In genomic region chrX:151396827-151397740, GRCh38 we compare ENCODE assay signal across 8 cellular contexts. TPM values are rescaled to one million over a fixed set of nuclear protein-coding genes. Genes with fewer than 3 reads are reported as not detected.
DNase-seq lines count a peak whose midpoint lies in the region; ATAC-seq and TF ChIP-seq lines count a peak whose summit lies in the region.

Gene VMA21, plus strand, starts transcription at chrX:151397206. Its CDS starts 103 bp downstream, at chrX:151397309.

- H3K4me3 Mint-ChIP-seq in brain, result peak within 1 kb of the TSS; percentile 88 to 93 (median 90)

- no peaks in the 10 kb centered on the region for H3K36me3 Mint-ChIP-seq in brain

- DNase-seq in SIG-M5 treated with dmso at 0.1 percent for 504 hours (lab: John Stamatoyannopoulos, UW; ENCODE audit: unreplicated experiment) (peak; percentile 61), SIG-M5 (lab: John Stamatoyannopoulos, UW) (no peak), NCI-H2029 treated with DMSO at 0.1 percent for 48 hours (lab: John Stamatoyannopoulos, UW) (peak; percentile 27), UCSD-AML1 (lab: John Stamatoyannopoulos, UW; ENCODE audit: unreplicated experiment) (peak; percentile 83)

- H3K27ac Mint-ChIP-seq in brain, result peak within 1 kb of the TSS; percentile 93 to 98 (median 95)

- ATAC-seq in HG03025 (IDR thresholded peaks at IDR 0.05; ENCODE audit: low FRiP score, unreplicated experiment), result peak; percentile 82

- no peak for TF ChIP-seq CTCF in brain (conservative IDR thresholded peaks at IDR 0.05)

- H3K4me1 ChIP-seq in iPS-18a (ENCODE audit: control insufficient read depth, low read depth, low read length) (peaks cover 10% of the 10 kb centered on the region), skeletal muscle satellite cell (ENCODE audit: control insufficient read depth, insufficient read depth, low read length) (peaks cover 2% of the 10 kb centered on the region)

- peak within 1 kb of the TSS; percentile 66 for H3K9ac ChIP-seq in iPS-18a (ENCODE audit: low read length)
- H3K9ac ChIP-seq in skeletal muscle satellite cell (ENCODE audit: low read depth, low read length), result peak within 1 kb of the TSS; percentile 95

- H3K27me3 ChIP-seq in iPS-18a (ENCODE audit: control insufficient read depth, insufficient read depth, low read length), result no peaks in the 10 kb centered on the region
- no peaks in the 10 kb centered on the region for H3K27me3 ChIP-seq in skeletal muscle satellite cell (ENCODE audit: control insufficient read depth, insufficient read depth, low read length)

- peaks cover 73% of the 10 kb centered on the region for H3K4me1 Mint-ChIP-seq in brain

- H3K27ac ChIP-seq in iPS-18a (ENCODE audit: low read length), result peak within 1 kb of the TSS; percentile 30

- peaks cover 9% of the 10 kb centered on the region for H3K9me3 ChIP-seq in iPS-18a (ENCODE audit: control insufficient read depth, low read depth, low read length)
- no peaks in the 10 kb centered on the region for H3K9me3 ChIP-seq in skeletal muscle satellite cell (replicated peaks; ENCODE audit: low read length)

- peaks cover 6% of the 10 kb centered on the region for H3K27me3 Mint-ChIP-seq in brain

- H3K36me3 ChIP-seq in iPS-18a (ENCODE audit: control insufficient read depth, low read depth, low read length), result no peaks in the 10 kb centered on the region
- H3K36me3 ChIP-seq in skeletal muscle satellite cell (ENCODE audit: insufficient read depth, low read length), result no peaks in the 10 kb centered on the region

- H3K4me2 ChIP-seq in skeletal muscle satellite cell (ENCODE audit: low read length), result peak within 1 kb of the TSS; percentile 88

- peak within 1 kb of the TSS; percentile 80 for H3K4me3 ChIP-seq in iPS-18a (ENCODE audit: low read length)
- H3K4me3 ChIP-seq in skeletal muscle satellite cell (ENCODE audit: low read length), result peak within 1 kb of the TSS; percentile 93

- peaks cover 0 to 6% (median 0%) of the 10 kb centered on the region in 5 experiments for H3K9me3 Mint-ChIP-seq in brain

RNA-seq across cellular contexts. Expression of gene VMA21, which starts in this region (rescaled TPM):
- polyA plus RNA-seq in brain (ENCODE audit: insufficient read depth, low read depth, low replicate concordance), result 12.0 TPM
- 59.8 and 71.2 TPM in 2 replicates for total RNA-seq in skeletal muscle satellite cell (2012; rRNA removed)
